Comparison of ENCODE assay signal across 24 cellular contexts in the genomic region with DNA sequence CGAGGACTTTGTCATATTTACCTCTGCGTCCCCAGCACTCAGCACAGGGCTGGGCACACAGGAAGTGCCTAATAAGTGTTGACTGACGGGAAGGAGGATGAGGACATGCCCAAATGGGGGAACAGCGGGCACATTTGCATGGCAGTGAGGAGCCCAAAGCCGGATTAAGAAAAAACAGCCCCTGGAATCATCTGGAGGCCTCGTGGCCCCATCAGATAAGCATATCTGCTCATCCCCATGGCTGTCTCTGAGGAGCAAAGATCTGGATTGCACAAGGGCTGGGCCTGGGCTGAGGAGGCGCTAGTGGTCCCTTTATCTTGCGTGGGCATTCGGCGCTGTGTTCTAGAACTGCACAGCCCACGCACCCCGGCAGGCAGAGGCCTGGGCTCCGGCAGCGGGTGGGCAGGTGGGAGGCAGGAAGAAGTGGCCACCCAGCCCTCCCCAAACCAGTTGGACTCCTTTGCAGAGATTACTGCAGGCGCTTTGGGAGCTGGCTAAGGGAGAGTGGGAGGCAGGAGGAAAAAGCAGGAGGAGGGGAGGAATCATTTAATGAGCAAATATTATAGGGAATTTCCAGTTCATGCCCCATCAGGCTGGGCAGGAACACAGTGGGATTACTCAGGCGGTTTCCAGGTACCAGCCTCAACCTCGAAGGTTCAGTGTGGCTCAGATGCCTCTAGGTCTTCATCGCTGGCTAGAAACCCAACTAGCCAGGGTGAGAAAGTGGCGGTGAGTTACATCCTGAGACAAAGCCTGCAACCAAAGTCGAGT.
DNase-seq lines count a peak whose midpoint lies in the region; ATAC-seq and TF ChIP-seq lines count a peak whose summit lies in the region.
"Had no signal": no experiment of that assay in that cellular context is flagged by ENCODE, and none has a peak within 500 bp of the region (broad histone marks: within the 10 kb centered on the region; RNA-seq: fewer than 3 reads in every experiment).

No MANE protein-coding gene starts in this region.

- H3K27ac ChIP-seq in vagina = peak overlapping the region; percentile 1
- H3K27ac ChIP-seq: right atrium auricular region had no signal

- no peaks in the 10 kb centered on the region for H3K9me3 ChIP-seq in vagina
- H3K9me3 ChIP-seq: heart left ventricle, right atrium auricular region, stomach had no signal

- DNase-seq in Right ventricle myocardium superior = peak; percentile 26
- no peak for DNase-seq in left ventricle myocardium superior
- DNase-seq in natural killer cell = no peak
- DNase-seq in vagina (ENCODE audit: extremely low spot score in 2 of 2) = no peak
- no peak for DNase-seq in left colon
- DNase-seq in stimulated activated CD4-positive, alpha-beta T cell treated with anti-CD3 and anti-CD28 coated beads, Interleukin-12 subunit alpha, Interleukin-12 subunit beta, amount 100 ng/mL, for 4 hours = no peak
- DNase-seq: activated CD4-positive, CD25-positive, alpha-beta regulatory T cell; activated effector memory CD4-positive, alpha-beta T cell treated with Interleukin-2 at 50 U/mL for 16 hours; DND-41; effector CD8-positive, alpha-beta T cell; GOT3; mesendoderm; NCI-H187 treated with DMSO at 0.1 percent for 48 hours; NCI-H446; stimulated activated CD4-positive, alpha-beta T cell treated with anti-CD3 and anti-CD28 coated beads, Interleukin-1b, Interleukin-23, amount 100 ng/mL, for 48 hours; stomach; T-helper 17 cell had no signal

- TF ChIP-seq POLR2A in vagina (IDR thresholded peaks at IDR 0.05) = no peak

- H3K36me3 ChIP-seq in vagina = no peaks in the 10 kb centered on the region
- H3K36me3 ChIP-seq: heart left ventricle, right atrium auricular region, stomach had no signal

- H3K27me3 Mint-ChIP-seq in dendritic cell treated with granulocyte-macrophage colony-stimulating factor and Interleukin-4, amounts not matched to agents 40 ng/mL and 50 ng/mL, for 4 days = no peaks in the 10 kb centered on the region
- peaks cover 38 to 45% of the 10 kb centered on the region in 2 donors for H3K27me3 Mint-ChIP-seq in natural killer cell (ENCODE audit: low read depth in 2 of 2)
- H3K27me3 Mint-ChIP-seq: central memory CD8-positive, alpha-beta T cell had no signal

- H3K27me3 ChIP-seq in vagina = no peaks in the 10 kb centered on the region
- H3K27me3 ChIP-seq: heart left ventricle, right atrium auricular region, stomach had no signal

- no peak overlapping the region for H3K4me3 ChIP-seq in vagina
- H3K4me3 ChIP-seq: heart left ventricle, right atrium auricular region, stomach had no signal

- intact Hi-C loops in Right ventricle myocardium superior (cut with DNase I) = no loop called here
- intact Hi-C loops in left ventricle myocardium superior (cut with micrococcal nuclease) = no loop called here
- intact Hi-C loops in dendritic cell treated with granulocyte-macrophage colony-stimulating factor and Interleukin-4, amounts not matched to agents 40 ng/mL and 50 ng/mL, for 4 days (cut with micrococcal nuclease) = no loop called here
- intact Hi-C loops in natural killer cell (cut with micrococcal nuclease) = no loop called here
- intact Hi-C loops in vagina (cut with DNase I) = no loop called here
- intact Hi-C loops in left colon (cut with DNase I, micrococcal nuclease) = no loop called here

- peaks cover 23% of the 10 kb centered on the region for H3K4me1 ChIP-seq in vagina

- TF ChIP-seq CTCF in natural killer cell (IDR thresholded peaks at IDR 0.05) = no peak
- TF ChIP-seq CTCF in vagina (IDR thresholded peaks at IDR 0.05) = no peak

- H3K36me3 Mint-ChIP-seq in dendritic cell treated with granulocyte-macrophage colony-stimulating factor and Interleukin-4, amounts not matched to agents 40 ng/mL and 50 ng/mL, for 4 days (ENCODE audit: low read depth) = no peaks in the 10 kb centered on the region
- H3K36me3 Mint-ChIP-seq in natural killer cell = no peaks in the 10 kb centered on the region
- H3K36me3 Mint-ChIP-seq: CD8-positive, alpha-beta memory T cell had no signal

- no peaks in the 10 kb centered on the region for H3K9me3 Mint-ChIP-seq in dendritic cell treated with granulocyte-macrophage colony-stimulating factor and Interleukin-4, amounts not matched to agents 40 ng/mL and 50 ng/mL, for 4 days
- H3K9me3 Mint-ChIP-seq in natural killer cell = no peaks in the 10 kb centered on the region
- H3K9me3 Mint-ChIP-seq: CD8-positive, alpha-beta memory T cell; central memory CD8-positive, alpha-beta T cell; IgD-negative memory B cell had no signal

- H3K27ac Mint-ChIP-seq in dendritic cell treated with granulocyte-macrophage colony-stimulating factor and Interleukin-4, amounts not matched to agents 40 ng/mL and 50 ng/mL, for 4 days = peak overlapping the region; percentile 18
- H3K27ac Mint-ChIP-seq in natural killer cell = no peak overlapping the region
- H3K27ac Mint-ChIP-seq: IgD-negative memory B cell, T-helper 17 cell had no signal

- H3K4me3 Mint-ChIP-seq in dendritic cell treated with granulocyte-macrophage colony-stimulating factor and Interleukin-4, amounts not matched to agents 40 ng/mL and 50 ng/mL, for 4 days = no peak overlapping the region
- H3K4me3 Mint-ChIP-seq in natural killer cell = no peak overlapping the region
- H3K4me3 Mint-ChIP-seq: CD8-positive, alpha-beta memory T cell; central memory CD8-positive, alpha-beta T cell; T-helper 17 cell had no signal

- ATAC-seq in Right ventricle myocardium superior (ENCODE audit: poor library complexity) (no peak), left ventricle myocardium superior (no peak), natural killer cell (peak; percentile 73 to 96 (median 82)), HG02885 (IDR thresholded peaks at IDR 0.05; ENCODE audit: poor library complexity, unreplicated experiment) (no peak), left colon (no peak)
- ATAC-seq: heart left ventricle, T-helper 17 cell had no signal

- H3K4me1 Mint-ChIP-seq in dendritic cell treated with granulocyte-macrophage colony-stimulating factor and Interleukin-4, amounts not matched to agents 40 ng/mL and 50 ng/mL, for 4 days (ENCODE audit: low read depth) = peaks cover 68% of the 10 kb centered on the region
- H3K4me1 Mint-ChIP-seq in natural killer cell = peaks cover 14 to 29% of the 10 kb centered on the region in 2 donors
- H3K4me1 Mint-ChIP-seq: central memory CD8-positive, alpha-beta T cell had no signal

Comparison
In these comparisons a context has a peak if more than half of its experiments do, and no peak if none do; other contexts are left out.
1. ATAC-seq: peak in natural killer cell (3 of 3); none in Right ventricle myocardium superior (single experiment), left ventricle myocardium superior (single experiment), HG02885 (single experiment) and left colon (single experiment).